ENCODE assay signal across 28 cellular contexts in genomic region chr14:24831677-24832076, GRCh38.
"Had no signal": no experiment of that assay in that cellular context is flagged by ENCODE, and none has a peak within 500 bp of the region (broad histone marks: within the 10 kb centered on the region; RNA-seq: fewer than 3 reads in every experiment).

No MANE protein-coding gene starts in this region.

- H3K27me3 ChIP-seq: colonic mucosa, dorsolateral prefrontal cortex, esophagus muscularis mucosa, esophagus squamous epithelium, gastrocnemius medialis, gastroesophageal sphincter, heart left ventricle, heart right ventricle had no signal

- DNase-seq: colonic mucosa; cortex of kidney; dermis blood vessel endothelial cell; dorsolateral prefrontal cortex; effector CD4-positive, alpha-beta T cell; effector CD8-positive, alpha-beta T cell; effector memory CD4-positive, alpha-beta T cell; effector memory CD8-positive, alpha-beta T cell; endodermal cell; erythroblast; esophagus squamous epithelium; foreskin fibroblast; foreskin keratinocyte; foreskin melanocyte; gastrocnemius medialis; glutamatergic neuron; head of caudate nucleus; heart left ventricle; heart right ventricle had no signal

- FAIRE-seq: colon, endometrium, endothelial cell of umbilical vein, frontal cortex had no signal

- ATAC-seq: effector memory CD8-positive, alpha-beta T cell; esophagus mucosa; foreskin keratinocyte; gastrocnemius medialis; gastroesophageal sphincter; heart left ventricle; heart right ventricle had no signal

- H3K4me3 ChIP-seq: colonic mucosa, coronary artery, dorsolateral prefrontal cortex, esophagus muscularis mucosa, esophagus squamous epithelium, gastrocnemius medialis, gastroesophageal sphincter, heart left ventricle, heart right ventricle had no signal

- H3K4me1 ChIP-seq: colonic mucosa, esophagus squamous epithelium, foreskin keratinocyte, gastrocnemius medialis had no signal

- H3K36me3 ChIP-seq: colonic mucosa, esophagus muscularis mucosa, esophagus squamous epithelium, gastrocnemius medialis, gastroesophageal sphincter, heart left ventricle, heart right ventricle had no signal

- H3K9me3 ChIP-seq: colonic mucosa, esophagus muscularis mucosa, esophagus squamous epithelium, gastrocnemius medialis, gastroesophageal sphincter, heart left ventricle, heart right ventricle had no signal

- H3K27ac ChIP-seq: colonic mucosa, coronary artery, dorsolateral prefrontal cortex, epithelial cell of prostate, esophagus muscularis mucosa, esophagus squamous epithelium, foreskin keratinocyte, gastrocnemius medialis, gastroesophageal sphincter, heart left ventricle, heart right ventricle had no signal
